ENCODE assay signal across 19 cellular contexts in genomic region chr2:28676153-28676835, GRCh38.
"Had no signal": no experiment of that assay in that cellular context is flagged by ENCODE, and none has a peak within 500 bp of the region (broad histone marks: within the 10 kb centered on the region; RNA-seq: fewer than 3 reads in every experiment).

No MANE protein-coding gene starts in this region.

- H3K36me3 ChIP-seq: brain microvascular endothelial cell, heart right ventricle, lower lobe of right lung, ovary, stomach, upper lobe of right lung had no signal

- H3K4me3 Mint-ChIP-seq: activated CD8-positive, alpha-beta T cell treated with anti-CD3 and anti-CD28 coated beads for 36 hours; activated naive CD8-positive, alpha-beta T cell; activated T-cell treated with anti-CD3 and anti-CD28 coated beads, Interleukin-2, amount 50 U/mL, for 72 hours; effector memory CD8-positive, alpha-beta T cell; neural crest cell; WTC11 had no signal

- H3K27me3 ChIP-seq: brain microvascular endothelial cell, heart right ventricle, ovary, stomach, testis, upper lobe of right lung had no signal

- H3K9me3 ChIP-seq: lower lobe of right lung, ovary, testis, upper lobe of right lung had no signal

- H3K9me3 Mint-ChIP-seq: effector memory CD8-positive, alpha-beta T cell had no signal

- H3K4me3 ChIP-seq: heart right ventricle, lower lobe of right lung, ovary, stomach, testis, upper lobe of right lung had no signal

- ATAC-seq: activated CD8-positive, alpha-beta T cell treated with anti-CD3 and anti-CD28 coated beads for 36 hours; activated T-cell treated with anti-CD3 and anti-CD28 coated beads, Interleukin-2, amount 50 U/mL, for 72 hours; effector memory CD8-positive, alpha-beta T cell; heart right ventricle; left cardiac atrium; lower lobe of right lung; upper lobe of right lung; WTC11 had no signal

- DNase-seq: activated CD4-positive, alpha-beta T cell treated with anti-CD3 and anti-CD28 coated beads for 48 hours; activated CD8-positive, alpha-beta T cell treated with anti-CD3 and anti-CD28 coated beads for 36 hours; activated gamma-delta T cell treated with Interleukin-2 at 50 U/mL for 16 hours; activated T-cell treated with anti-CD3 and anti-CD28 coated beads, Interleukin-2, amount 50 U/mL, for 72 hours; brain microvascular endothelial cell; effector memory CD8-positive, alpha-beta T cell; heart right ventricle; left cardiac atrium; lower lobe of right lung; ovary; stimulated activated CD4-positive, alpha-beta T cell treated with anti-CD3 and anti-CD28 coated beads, Interleukin-1b, Interleukin-23, amount 100 ng/mL, for 48 hours; stomach; T-helper 2 cell; testis; upper lobe of right lung had no signal

- H3K27me3 Mint-ChIP-seq: activated CD8-positive, alpha-beta T cell treated with anti-CD3 and anti-CD28 coated beads for 36 hours; activated naive CD8-positive, alpha-beta T cell; effector memory CD8-positive, alpha-beta T cell had no signal

- H3K27ac Mint-ChIP-seq: activated CD8-positive, alpha-beta T cell treated with anti-CD3 and anti-CD28 coated beads for 36 hours; activated naive CD8-positive, alpha-beta T cell; activated T-cell treated with anti-CD3 and anti-CD28 coated beads, Interleukin-2, amount 50 U/mL, for 72 hours; effector memory CD8-positive, alpha-beta T cell; WTC11 had no signal

- H3K27ac ChIP-seq: brain microvascular endothelial cell, epithelial cell of prostate, lower lobe of right lung, ovary, testis, upper lobe of right lung had no signal
